In genomic region chr2:19897623-19898245, GRCh38 we compare ENCODE assay signal across 13 cellular contexts. TPM values are rescaled to one million over a fixed set of nuclear protein-coding genes. Genes with fewer than 3 reads are reported as not detected.
DNase-seq lines count a peak whose midpoint lies in the region; ATAC-seq, FAIRE-seq and TF ChIP-seq lines count a peak whose summit lies in the region.
"Had no signal": no experiment of that assay in that cellular context is flagged by ENCODE, and none has a peak within 500 bp of the region (broad histone marks: within the 10 kb centered on the region; RNA-seq: fewer than 3 reads in every experiment).

No MANE protein-coding gene starts in this region.

- H3K4me2 ChIP-seq in SU-DHL-6 (ENCODE audit: low read depth, low read length, poor library complexity, severe bottlenecking) (peak overlapping the region; percentile 19), keratinocyte (ENCODE audit: control insufficient read depth, extremely low read depth, insufficient read depth, low read depth, low read length) (peak overlapping the region; percentile 17)
- H3K4me2 ChIP-seq: KMS-11 had no signal

- WGBS in aorta, 2 donors, result 36 to 45% methylated on average over 5 of the region's 5 CpGs

- H3K9me3 ChIP-seq in SU-DHL-6 (ENCODE audit: insufficient read depth, low read length) (no peaks in the 10 kb centered on the region), keratinocyte (ENCODE audit: control insufficient read depth, low read depth, low read length) (no peaks in the 10 kb centered on the region), aorta (ENCODE audit: control insufficient read depth, low read length) (no peaks in the 10 kb centered on the region)
- H3K9me3 ChIP-seq: esophagus muscularis mucosa had no signal

- H3K4me3 Mint-ChIP-seq in stimulated activated naive CD8-positive, alpha-beta T cell treated with anti-CD3 and anti-CD28 coated beads, Interleukin-15, Interleukin-2, amounts not matched to agents 100 ng/mL and 50 ng/mL, for 24 hours, result peak overlapping the region; percentile 11
- H3K4me3 Mint-ChIP-seq in glutamatergic neuron (ENCODE audit: unreplicated experiment), result no peak overlapping the region
- H3K4me3 Mint-ChIP-seq: CD14-positive monocyte had no signal

- no peak overlapping the region for H3K27ac ChIP-seq in SU-DHL-6 (ENCODE audit: low read depth, low read length)
- H3K27ac ChIP-seq in keratinocyte (ENCODE audit: control insufficient read depth, insufficient read depth, low read length), result no peak overlapping the region
- no peak overlapping the region for H3K27ac ChIP-seq in aorta (ENCODE audit: low read depth in 1 of 2, low read length in 2 of 2)
- H3K27ac ChIP-seq: esophagus muscularis mucosa, KMS-11 had no signal

- no peak overlapping the region for H3K4me3 ChIP-seq in SU-DHL-6 (ENCODE audit: insufficient read depth, low read length, poor library complexity, severe bottlenecking)
- no peak overlapping the region for H3K4me3 ChIP-seq in keratinocyte (ENCODE audit: control insufficient read depth in 2 of 3, extremely low read depth in 1 of 3, insufficient read depth in 2 of 3, low read depth in 1 of 3, low read length in 3 of 3)
- no peak overlapping the region for H3K4me3 ChIP-seq in aorta (ENCODE audit: low read length in 2 of 2)
- H3K4me3 ChIP-seq: esophagus muscularis mucosa had no signal

- no peak for TF ChIP-seq CTCF in SU-DHL-6 (IDR thresholded peaks at IDR 0.05; ENCODE audit: insufficient read depth, low read length, poor library complexity, severe bottlenecking)
- TF ChIP-seq CTCF in keratinocyte (optimal IDR thresholded peaks at IDR 0.05 in 1 of 3, IDR thresholded peaks at IDR 0.05 in 1 of 3, conservative IDR thresholded peaks at IDR 0.05 in 1 of 3; ENCODE audit: extremely low read depth in 1 of 3, insufficient read depth in 2 of 3, low read length in 3 of 3), result no peak
- no peak for TF ChIP-seq CTCF in glutamatergic neuron (IDR thresholded peaks at IDR 0.05; ENCODE audit: partially characterized antibody, unreplicated experiment)

- no peaks in the 10 kb centered on the region for H3K9me1 ChIP-seq in keratinocyte (ENCODE audit: control insufficient read depth, extremely low read depth, insufficient read depth, low read length)

- H3K79me2 ChIP-seq in SU-DHL-6 (ENCODE audit: insufficient read depth, low read length), result peaks cover 53% of the 10 kb centered on the region
- H3K79me2 ChIP-seq in keratinocyte (ENCODE audit: control insufficient read depth, insufficient read depth, low read length), result peaks cover 38% of the 10 kb centered on the region

- peaks cover 16% of the 10 kb centered on the region for H3K36me3 Mint-ChIP-seq in stimulated activated naive CD8-positive, alpha-beta T cell treated with anti-CD3 and anti-CD28 coated beads, Interleukin-15, Interleukin-2, amounts not matched to agents 100 ng/mL and 50 ng/mL, for 24 hours (ENCODE audit: low read depth)
- no peaks in the 10 kb centered on the region for H3K36me3 Mint-ChIP-seq in glutamatergic neuron (ENCODE audit: unreplicated experiment)

- peaks cover 7% of the 10 kb centered on the region; the same call in 1 of the 2 replicates for H3K36me3 ChIP-seq in SU-DHL-6 (ENCODE audit: low read length)
- H3K36me3 ChIP-seq in keratinocyte (ENCODE audit: control insufficient read depth in 2 of 2, extremely low read depth in 1 of 2, insufficient read depth in 2 of 2, low read length in 2 of 2), result no peaks in the 10 kb centered on the region
- no peaks in the 10 kb centered on the region for H3K36me3 ChIP-seq in aorta (ENCODE audit: control insufficient read depth in 1 of 2, insufficient read depth in 2 of 2, low read length in 1 of 2)

- H3K9ac ChIP-seq in SU-DHL-6 (ENCODE audit: low read length), result 0 out of 2 replicates have a peak overlapping the region, but pooled peaks have one; percentile 9
- no peak overlapping the region for H3K9ac ChIP-seq in keratinocyte (ENCODE audit: control insufficient read depth, extremely low read depth, insufficient read depth, low read length)
- H3K9ac ChIP-seq: KMS-11 had no signal

- no peaks in the 10 kb centered on the region for H3K9me2 ChIP-seq in SU-DHL-6 (replicated peaks; ENCODE audit: insufficient read depth, low read length)

- H3K4me1 Mint-ChIP-seq in stimulated activated naive CD8-positive, alpha-beta T cell treated with anti-CD3 and anti-CD28 coated beads, Interleukin-15, Interleukin-2, amounts not matched to agents 100 ng/mL and 50 ng/mL, for 24 hours (ENCODE audit: low read depth), result peaks cover 71% of the 10 kb centered on the region
- peaks cover 9% of the 10 kb centered on the region for H3K4me1 Mint-ChIP-seq in glutamatergic neuron (ENCODE audit: low read depth, unreplicated experiment)

- H3K4me1 ChIP-seq in keratinocyte (ENCODE audit: control insufficient read depth, extremely low read depth, insufficient read depth, low read length) (peaks cover 19% of the 10 kb centered on the region), aorta (ENCODE audit: control insufficient read depth in 1 of 2, insufficient read depth in 2 of 2, low read length in 2 of 2) (peaks cover 6 to 13% of the 10 kb centered on the region in 2 donors)

- H3K27me3 ChIP-seq in SU-DHL-6 (ENCODE audit: low read length) (no peaks in the 10 kb centered on the region), keratinocyte (ENCODE audit: control insufficient read depth, extremely low read depth, insufficient read depth, low read length) (no peaks in the 10 kb centered on the region), aorta (ENCODE audit: control insufficient read depth in 1 of 2, insufficient read depth in 2 of 2, low read length in 1 of 2) (no peaks in the 10 kb centered on the region)
- H3K27me3 ChIP-seq: esophagus muscularis mucosa had no signal

- no peaks in the 10 kb centered on the region for H3K27me3 Mint-ChIP-seq in stimulated activated naive CD8-positive, alpha-beta T cell treated with anti-CD3 and anti-CD28 coated beads, Interleukin-15, Interleukin-2, amounts not matched to agents 100 ng/mL and 50 ng/mL, for 24 hours
- H3K27me3 Mint-ChIP-seq in glutamatergic neuron (ENCODE audit: unreplicated experiment), result peaks cover 5% of the 10 kb centered on the region

- dilution Hi-C loops in keratinocyte (cut with MboI; ENCODE audit: extremely low pct_ligation_motif_present, low sequenced_read_pairs), result no loop called here

- peaks cover 4% of the 10 kb centered on the region; the same call in 1 of the 2 replicates for H4K20me1 ChIP-seq in SU-DHL-6 (ENCODE audit: low read depth, low read length)
- no peaks in the 10 kb centered on the region for H4K20me1 ChIP-seq in keratinocyte (ENCODE audit: control insufficient read depth, extremely low read depth, insufficient read depth, low read length)

- peak overlapping the region; percentile 8 for H3K27ac Mint-ChIP-seq in stimulated activated naive CD8-positive, alpha-beta T cell treated with anti-CD3 and anti-CD28 coated beads, Interleukin-15, Interleukin-2, amounts not matched to agents 100 ng/mL and 50 ng/mL, for 24 hours
- no peak overlapping the region for H3K27ac Mint-ChIP-seq in glutamatergic neuron (ENCODE audit: unreplicated experiment)

- no peak for DNase-seq in stimulated activated naive CD8-positive, alpha-beta T cell treated with anti-CD3 and anti-CD28 coated beads, Interleukin-15, Interleukin-2, amounts not matched to agents 100 U/mL and 50 U/mL, for 24 hours
- no peak for DNase-seq in keratinocyte (ENCODE audit: low read depth, low spot score)
- no peak for DNase-seq in glutamatergic neuron
- no peak for DNase-seq in NCI-H510A (lab: John Stamatoyannopoulos, UW)
- no peak for DNase-seq in aorta
- DNase-seq: activated effector memory CD4-positive, alpha-beta T cell treated with anti-CD3 and anti-CD28 coated beads, Interleukin-2, amount 50 U/mL, for 16 hours; GDM1 had no signal

- intact Hi-C loops in aorta (cut with DNase I), result no loop called here

- no peak overlapping the region for H2AFZ ChIP-seq in SU-DHL-6 (ENCODE audit: low read depth, low read length, severe bottlenecking)
- H2AFZ ChIP-seq in keratinocyte (ENCODE audit: control insufficient read depth, low read length), result no peak overlapping the region

- ATAC-seq in stimulated activated naive CD8-positive, alpha-beta T cell treated with anti-CD3 and anti-CD28 coated beads, Interleukin-15, Interleukin-2, amounts not matched to agents 100 U/mL and 50 U/mL, for 24 hours, result no peak
- ATAC-seq in GM21528 (IDR thresholded peaks at IDR 0.05; ENCODE audit: low FRiP score, unreplicated experiment), result no peak
- ATAC-seq in aorta (ENCODE audit: low FRiP score), result no peak

- peak; percentile 13 for FAIRE-seq in keratinocyte (lab: Jason Lieb, UNC)

- no peaks in the 10 kb centered on the region for H3K9me3 Mint-ChIP-seq in stimulated activated naive CD8-positive, alpha-beta T cell treated with anti-CD3 and anti-CD28 coated beads, Interleukin-15, Interleukin-2, amounts not matched to agents 100 ng/mL and 50 ng/mL, for 24 hours
- peaks cover 8% of the 10 kb centered on the region for H3K9me3 Mint-ChIP-seq in glutamatergic neuron (ENCODE audit: unreplicated experiment)

- H3F3A ChIP-seq in SU-DHL-6 (ENCODE audit: insufficient read depth), result no peaks in the 10 kb centered on the region

RNA-seq across cellular contexts. Expression of gene TTC32, which starts 4.0 kb away (rescaled TPM):
- polyA plus RNA-seq in keratinocyte (3.7 to 7.6 TPM (median 4.8 TPM) in 3 replicates), aorta (10 to 100 TPM in 1 of 2 donors, 1 to 10 TPM in 1; 2.8 to 33.9 TPM)
- polyA plus RNA-seq in keratinocyte (2011; ENCODE audit: low read depth), result 8.1 TPM
- polyA plus RNA-seq in keratinocyte (2011; cell fraction: cytosol; rRNA removed), result 1.5 and 1.6 TPM in 2 replicates
- 11.3 and 16.5 TPM in 2 replicates for polyA plus RNA-seq in keratinocyte (2011; cell fraction: nucleus; rRNA removed)
- 3.1 and 11.8 TPM in 2 replicates for polyA plus RNA-seq in keratinocyte (2012; ENCODE audit: low replicate concordance)
- polyA minus RNA-seq in keratinocyte, result 1.4 to 3.4 TPM in 2 of 3 replicates, not detected in the other
- polyA minus RNA-seq in keratinocyte (2011; cell fraction: cytosol; rRNA and poly(A)+ RNA removed), result 3.5 TPM
- 4.9 and 6.4 TPM in 2 replicates for polyA minus RNA-seq in keratinocyte (2011; cell fraction: nucleus; rRNA and poly(A)+ RNA removed)
- total RNA-seq in glutamatergic neuron (ENCODE audit: unreplicated experiment) (15.3 TPM), aorta (10 to 100 TPM; 11.4 to 17.9 TPM)
